1 cellular context compared by ENCODE assay signal in the genomic region with DNA sequence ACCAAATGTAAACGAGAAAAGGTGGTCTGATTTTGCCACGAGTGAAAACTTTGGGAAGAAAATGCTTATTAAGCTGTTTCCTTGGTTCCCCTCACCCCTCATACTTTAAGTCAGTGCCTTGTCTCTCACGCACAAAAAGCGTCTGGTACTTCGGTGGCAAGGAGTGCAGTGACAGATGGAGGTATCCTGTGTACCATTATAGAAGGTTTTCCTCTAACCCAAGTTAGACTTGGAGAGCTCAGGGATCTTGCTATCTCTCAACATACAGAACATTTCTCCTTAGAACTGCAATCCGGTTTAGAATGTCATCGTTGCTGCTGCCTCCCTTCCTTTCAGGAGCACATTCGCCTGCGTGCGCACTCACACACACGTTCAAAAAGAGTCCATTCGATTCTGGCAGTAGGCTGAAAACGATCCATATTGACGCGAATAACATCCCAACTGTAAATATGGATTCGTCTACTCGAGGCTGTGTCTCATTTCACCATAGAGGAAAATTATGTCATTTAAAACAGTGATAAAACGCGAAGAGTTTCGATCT.
TF ChIP-seq lines count a peak whose summit lies in the region.

No MANE protein-coding gene starts in this region.

TF ChIP-seq in K562, 482 proteins besides CTCF, POLR2A, EP300 and RAD21:
- TF ChIP-seq ZNF316 (IDR thresholded peaks at IDR 0.05) (peak; percentile 82), C11orf30 (IDR thresholded peaks at IDR 0.05; ENCODE audit: low read depth) (peak; percentile 69; the same call in 1 of the 2 replicates), SAFB2 (IDR thresholded peaks at IDR 0.05; ENCODE audit: borderline replicate concordance, low read depth, low read length, severe bottlenecking) (no peak), MAFG (tag; conservative IDR thresholded peaks at IDR 0.05) (peak; percentile 68), NRF1 (conservative IDR thresholded peaks at IDR 0.05 in 1 of 2, IDR thresholded peaks at IDR 0.05 in 1 of 2) (0 out of 4 replicates have a peak, but pooled peaks of 1 of the 2 experiments have one; percentile 20)
- TF ChIP-seq, protein P1, sequence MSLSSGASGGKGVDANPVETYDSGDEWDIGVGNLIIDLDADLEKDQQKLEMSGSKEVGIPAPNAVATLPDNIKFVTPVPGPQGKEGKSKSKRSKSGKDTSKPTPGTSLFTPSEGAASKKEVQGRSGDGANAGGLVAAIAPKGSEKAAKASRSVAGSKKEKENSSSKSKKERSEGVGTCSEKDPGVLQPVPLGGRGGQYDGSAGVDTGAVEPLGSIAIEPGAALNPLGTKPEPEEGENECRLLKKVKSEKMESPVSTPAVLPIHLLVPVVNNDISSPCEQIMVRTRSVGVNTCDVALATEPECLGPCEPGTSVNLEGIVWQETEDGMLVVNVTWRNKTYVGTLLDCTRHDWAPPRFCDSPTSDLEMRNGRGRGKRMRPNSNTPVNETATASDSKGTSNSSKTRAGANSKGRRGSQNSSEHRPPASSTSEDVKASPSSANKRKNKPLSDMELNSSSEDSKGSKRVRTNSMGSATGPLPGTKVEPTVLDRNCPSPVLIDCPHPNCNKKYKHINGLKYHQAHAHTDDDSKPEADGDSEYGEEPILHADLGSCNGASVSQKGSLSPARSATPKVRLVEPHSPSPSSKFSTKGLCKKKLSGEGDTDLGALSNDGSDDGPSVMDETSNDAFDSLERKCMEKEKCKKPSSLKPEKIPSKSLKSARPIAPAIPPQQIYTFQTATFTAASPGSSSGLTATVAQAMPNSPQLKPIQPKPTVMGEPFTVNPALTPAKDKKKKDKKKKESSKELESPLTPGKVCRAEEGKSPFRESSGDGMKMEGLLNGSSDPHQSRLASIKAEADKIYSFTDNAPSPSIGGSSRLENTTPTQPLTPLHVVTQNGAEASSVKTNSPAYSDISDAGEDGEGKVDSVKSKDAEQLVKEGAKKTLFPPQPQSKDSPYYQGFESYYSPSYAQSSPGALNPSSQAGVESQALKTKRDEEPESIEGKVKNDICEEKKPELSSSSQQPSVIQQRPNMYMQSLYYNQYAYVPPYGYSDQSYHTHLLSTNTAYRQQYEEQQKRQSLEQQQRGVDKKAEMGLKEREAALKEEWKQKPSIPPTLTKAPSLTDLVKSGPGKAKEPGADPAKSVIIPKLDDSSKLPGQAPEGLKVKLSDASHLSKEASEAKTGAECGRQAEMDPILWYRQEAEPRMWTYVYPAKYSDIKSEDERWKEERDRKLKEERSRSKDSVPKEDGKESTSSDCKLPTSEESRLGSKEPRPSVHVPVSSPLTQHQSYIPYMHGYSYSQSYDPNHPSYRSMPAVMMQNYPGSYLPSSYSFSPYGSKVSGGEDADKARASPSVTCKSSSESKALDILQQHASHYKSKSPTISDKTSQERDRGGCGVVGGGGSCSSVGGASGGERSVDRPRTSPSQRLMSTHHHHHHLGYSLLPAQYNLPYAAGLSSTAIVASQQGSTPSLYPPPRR (CRISPR knock-in tag; IDR thresholded peaks at IDR 0.05; ENCODE audit: borderline replicate concordance) = no peak
